ENCODE assay signal across 8 cellular contexts in the genomic region with DNA sequence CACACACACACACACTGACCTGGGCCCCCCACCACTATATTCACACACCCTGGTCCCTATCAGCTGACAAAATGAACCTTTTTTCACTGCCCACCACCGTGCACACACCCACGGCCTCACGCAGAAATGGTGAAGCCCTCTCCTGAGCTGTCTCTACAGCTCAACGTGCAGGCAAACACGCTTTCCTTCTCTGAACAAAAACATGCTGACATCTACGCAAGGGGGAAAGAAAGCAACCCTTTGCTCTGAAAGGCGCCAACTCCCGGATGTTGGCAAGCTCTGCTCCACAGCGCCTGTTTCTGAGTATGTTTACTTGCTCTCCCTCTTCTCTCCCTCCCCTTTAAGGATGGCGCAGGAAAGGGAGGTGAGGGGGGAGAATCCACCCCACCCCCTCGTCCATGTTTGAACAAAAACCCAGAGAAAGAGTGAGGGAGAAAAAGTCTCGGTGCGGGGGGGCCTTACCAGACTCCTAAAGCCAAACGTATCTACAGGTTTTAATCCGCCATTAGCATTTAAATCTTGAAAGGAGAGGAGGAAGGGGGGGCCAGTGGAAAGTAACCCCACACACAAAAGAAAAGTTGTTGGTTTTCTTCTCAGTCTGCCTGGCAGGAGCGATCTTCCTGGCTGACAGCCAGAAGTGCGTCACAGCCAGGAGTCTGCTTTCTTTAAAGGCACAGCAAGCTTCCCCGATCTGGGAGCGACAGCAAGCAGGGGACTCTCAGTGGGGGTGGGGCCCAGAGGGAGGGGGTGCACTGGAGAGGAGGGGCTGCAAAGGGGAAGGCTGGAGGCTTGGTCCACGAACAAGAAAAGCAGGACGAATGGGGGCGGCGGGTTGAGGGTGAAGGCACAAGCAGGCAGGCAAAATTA. TPM values are rescaled to one million over a fixed set of nuclear protein-coding genes. Genes with fewer than 3 reads are reported as not detected.
DNase-seq lines count a peak whose midpoint lies in the region; ATAC-seq and TF ChIP-seq lines count a peak whose summit lies in the region.

No MANE protein-coding gene starts in this region.

- H3K27ac ChIP-seq in heart left ventricle, result peak overlapping the region; percentile 94 to 100 (median 98)
- peak overlapping the region; percentile 99 for H3K27ac ChIP-seq in parathyroid adenoma
- H3K27ac ChIP-seq in thyroid gland, result peak overlapping the region; percentile 92 to 100 (median 95)

- ATAC-seq in heart left ventricle, result peak; percentile 79 to 87 (median 85)

- 0% methylated on average over 23 of the region's 23 CpGs for WGBS in heart left ventricle, 4 donors
- 0% methylated on average over 22 to 23 of the region's 23 CpGs for WGBS in thyroid gland, 2 donors

- intact Hi-C loops in heart left ventricle (cut with DNase I) (loop anchor here in 9 of 10 donors (1.0 to 5.0 kb wide), 7 partner anchors 37 to 182 kb away; partner anchors contain the start of genes LRRC51 (in 5 of the 9), NUMA1 (in 5 of the 9), INPPL1 (in 1 of the 9) and LAMTOR1 (in 1 of the 9)), thyroid gland (cut with DNase I) (loop anchor here (2.0 kb wide), 1 partner anchor 38 kb away; no protein-coding TSS in a partner anchor)

- H3K4me2 ChIP-seq in parathyroid adenoma (ENCODE audit: low read length), result peak overlapping the region; percentile 88

- H3K9ac ChIP-seq in parathyroid adenoma, result peak overlapping the region; percentile 67

- H3K9me3 ChIP-seq in MG63 (no peaks in the 10 kb centered on the region), heart left ventricle (no peaks in the 10 kb centered on the region), parathyroid adenoma (ENCODE audit: control insufficient read depth, low read length) (no peaks in the 10 kb centered on the region), thyroid gland (no peaks in the 10 kb centered on the region)

- H3K79me2 ChIP-seq in parathyroid adenoma, result peaks cover 49% of the 10 kb centered on the region

- H2AFZ ChIP-seq in parathyroid adenoma, result peak overlapping the region; percentile 91

- H3K36me3 ChIP-seq in MG63 (peaks cover 37% of the 10 kb centered on the region), heart left ventricle (peaks cover 0 to 8% (median under 1%) of the 10 kb centered on the region in 9 donors), parathyroid adenoma (ENCODE audit: control insufficient read depth, insufficient read depth, low read length) (no peaks in the 10 kb centered on the region), thyroid gland (no peaks in the 10 kb centered on the region)

- TF ChIP-seq POLR2A in heart left ventricle (IDR thresholded peaks at IDR 0.05) (peak in 1 of 2 donors; percentile 7), thyroid gland (IDR thresholded peaks at IDR 0.05) (peak; percentile 23 to 64)

- H3K4me3 ChIP-seq in MG63, result peak overlapping the region; percentile 57
- peak overlapping the region; percentile 48 to 82 (median 64) for H3K4me3 ChIP-seq in heart left ventricle
- H3K4me3 ChIP-seq in parathyroid adenoma (ENCODE audit: low read depth, low read length), result peak overlapping the region; percentile 80
- H3K4me3 ChIP-seq in thyroid gland (replicated peaks in 1 of 3), result peak overlapping the region; percentile 13 to 51 (median 39)

- DNase-seq in ELR (ENCODE audit: low read depth) (peak; percentile 86), MG63 (peak; percentile 87), SW 1271 (lab: John Stamatoyannopoulos, UW) (peak; percentile 57 to 87), amniotic epithelial cell (ENCODE audit: low read depth) (peak; percentile 94), heart left ventricle (peak; percentile 95 to 98 (median 95)), thyroid gland (peak; percentile 97), OCI-M2 (lab: John Stamatoyannopoulos, UW; ENCODE audit: unreplicated experiment) (no peak)

- H3K4me1 ChIP-seq in heart left ventricle (peaks cover 19 to 65% (median 53%) of the 10 kb centered on the region in 12 donors), parathyroid adenoma (peaks cover 34% of the 10 kb centered on the region), thyroid gland (peaks cover 48 to 55% of the 10 kb centered on the region in 2 donors)

- H3K27me3 ChIP-seq in MG63 (no peaks in the 10 kb centered on the region), heart left ventricle (no peaks in the 10 kb centered on the region), parathyroid adenoma (ENCODE audit: control insufficient read depth, insufficient read depth, low read length) (no peaks in the 10 kb centered on the region), thyroid gland (no peaks in the 10 kb centered on the region)

- TF ChIP-seq CTCF in heart left ventricle (IDR thresholded peaks at IDR 0.05) (no peak), parathyroid adenoma (IDR thresholded peaks at IDR 0.05) (no peak), thyroid gland (IDR thresholded peaks at IDR 0.05) (no peak)

RNA-seq across cellular contexts. Expression of gene NUMA1, which starts 39.6 kb away (rescaled TPM):
- total RNA-seq in MG63 (2014; rRNA removed; shearing (Covaris generic); ENCODE audit: low replicate concordance), result 104 and 158 TPM in 2 replicates
- total RNA-seq in heart left ventricle (100 to 1,000 TPM in 5 of 9 donors, 10 to 100 TPM in 4; 62.7 to 193 (median 101) TPM), thyroid gland (100 to 1,000 TPM; 259 to 342 (median 280) TPM)
- polyA plus RNA-seq in heart left ventricle, result 100 to 1,000 TPM in 1 of 2 donors, 10 to 100 TPM in 1; 83.9 to 142 TPM

RNA-seq across cellular contexts. Expression of gene LRRC51, which starts 39.9 kb away (rescaled TPM):
- 11.6 and 17.4 TPM in 2 replicates for total RNA-seq in MG63 (2014; rRNA removed; shearing (Covaris generic); ENCODE audit: low replicate concordance)
- total RNA-seq in heart left ventricle (1 to 10 TPM; 2.0 to 8.3 (median 4.5) TPM), thyroid gland (10 to 100 TPM; 13.0 to 24.5 (median 14.1) TPM)
- 1 to 10 TPM; 3.0 to 9.3 TPM for polyA plus RNA-seq in heart left ventricle

RNA-seq across cellular contexts. Expression of gene IL18BP, which starts 42.0 kb away (rescaled TPM):
- total RNA-seq in MG63 (2014; rRNA removed; shearing (Covaris generic); ENCODE audit: low replicate concordance), result 1.0 TPM in 1 of 2 replicates, not detected in the other
- total RNA-seq in heart left ventricle, result 10 to 100 TPM in 2 of 9 donors, 1 to 10 TPM in 7; 1.1 to 86.5 (median 5.1) TPM
- 1 to 10 TPM; 4.1 to 4.4 TPM for polyA plus RNA-seq in heart left ventricle
- 10 to 100 TPM in 2 of 4 donors, 1 to 10 TPM in 2; 7.6 to 12.1 (median 9.5) TPM for total RNA-seq in thyroid gland
